Comparison of ENCODE assay signal across 27 cellular contexts in genomic region chr7:7239346-7239745, GRCh38.
"Had no signal": no experiment of that assay in that cellular context is flagged by ENCODE, and none has a peak within 500 bp of the region (broad histone marks: within the 10 kb centered on the region; RNA-seq: fewer than 3 reads in every experiment).

No MANE protein-coding gene starts in this region.

- H3K9me3 Mint-ChIP-seq: endodermal cell, nephron, neural progenitor cell had no signal

- H3K4me3 ChIP-seq: gastroesophageal sphincter, heart right ventricle, lower lobe of right lung, neural progenitor cell, smooth muscle cell, stomach, testis, tibial artery, upper lobe of left lung had no signal

- DNase-seq: cerebellar nuclear complex; effector CD8-positive, alpha-beta T cell; endodermal cell; foreskin fibroblast; heart right ventricle; hypothalamus; left ventricle myocardium superior; lower lobe of right lung; stimulated activated CD4-positive, alpha-beta T cell treated with anti-CD3 and anti-CD28 coated beads, Interleukin-12 subunit alpha, Interleukin-12 subunit beta, amount 100 ng/mL, for 4 hours; stimulated activated CD4-positive, alpha-beta T cell treated with anti-CD3 and anti-CD28 coated beads, Interleukin-1b, Interleukin-23, amount 100 ng/mL, for 48 hours; stimulated activated CD4-positive, alpha-beta T cell treated with anti-CD3 and anti-CD28 coated beads, Interleukin-4, amount 100 ng/mL, for 1 hour; stimulated activated CD8-positive, alpha-beta memory T cell treated with anti-CD3 and anti-CD28 coated beads, Interleukin-4, amount 100 ng/mL, for 48 hours; stimulated activated naive CD4-positive, alpha-beta T cell treated with Interleukin-2 at 50 U/mL for 16 hours; stomach; testis; tibial artery; upper lobe of left lung had no signal

- H3K27me3 Mint-ChIP-seq: progenitor cell of endocrine pancreas had no signal

- H3K27ac Mint-ChIP-seq: endodermal cell, nephron, neural progenitor cell, progenitor cell of endocrine pancreas had no signal

- H3K4me1 Mint-ChIP-seq: nephron had no signal

- FAIRE-seq: colon had no signal

- H3K9ac ChIP-seq: neural progenitor cell, parathyroid adenoma had no signal

- H3K9me3 ChIP-seq: gastroesophageal sphincter, heart right ventricle, lower lobe of right lung, stomach, testis, tibial artery, upper lobe of left lung had no signal

- H3K4me3 Mint-ChIP-seq: endodermal cell, nephron, neural progenitor cell had no signal

- H3K4me2 ChIP-seq: neural progenitor cell, smooth muscle cell had no signal

- H2AFZ ChIP-seq: neural progenitor cell, parathyroid adenoma had no signal

- H3K27ac ChIP-seq: epithelial cell of prostate, gastroesophageal sphincter, heart right ventricle, lower lobe of right lung, neural progenitor cell, parathyroid adenoma, stomach, testis, tibial artery, upper lobe of left lung had no signal

- H3K4me1 ChIP-seq: testis, tibial artery, upper lobe of left lung had no signal

- ATAC-seq: esophagus mucosa, gastroesophageal sphincter, heart right ventricle, left ventricle myocardium superior, lower lobe of right lung, sciatic nerve had no signal

- H3K36me3 ChIP-seq: neural progenitor cell had no signal

- H3K27me3 ChIP-seq: gastroesophageal sphincter, heart right ventricle, neural progenitor cell, stomach, testis, tibial artery, upper lobe of left lung had no signal
